In genomic region chr1:231329483-231329882, GRCh38 we compare ENCODE assay signal across 22 cellular contexts.
"Had no signal": no experiment of that assay in that cellular context is flagged by ENCODE, and none has a peak within 500 bp of the region (broad histone marks: within the 10 kb centered on the region; RNA-seq: fewer than 3 reads in every experiment).

No MANE protein-coding gene starts in this region.

- H3K27ac Mint-ChIP-seq: T-cell; T-helper 1 cell treated with Interleukin-12 subunit alpha and Interleukin-12 subunit beta and Interleukin-4 antibody, amounts not matched to agents 30 μg/mL and 1 μg/mL, for 36 hours had no signal

- H3K9ac ChIP-seq: SK-N-SH had no signal

- H3K27ac ChIP-seq: RWPE1 had no signal

- ATAC-seq: Panc1, PC-3, T-cell had no signal

- H3K9me3 Mint-ChIP-seq: T-helper 1 cell treated with Interleukin-12 subunit alpha and Interleukin-12 subunit beta and Interleukin-4 antibody, amounts not matched to agents 30 μg/mL and 1 μg/mL, for 36 hours had no signal

- H3K27me3 Mint-ChIP-seq: T-cell had no signal

- H3K9me3 ChIP-seq: SK-N-SH had no signal

- DNase-seq: KBM-7, MV-4-11, NCI-H1048, NCI-H1105, NCI-H1417, NCI-H1436 treated with DMSO at 0.1 percent for 48 hours, NCI-H1694 treated with DMSO at 0.1 percent for 48 hours, NCI-H1930, NCI-H2081, NCI-H2107, NCI-H2227 treated with DMSO at 0.1 percent for 48 hours, NCI-H524 treated with DMSO at 0.1 percent for 48 hours, NCI-H69, NCI-H774, PC-3, SHP77, SK-N-SH, SW 1271, T-cell had no signal

- H3K4me3 Mint-ChIP-seq: T-cell; T-helper 1 cell treated with Interleukin-12 subunit alpha and Interleukin-12 subunit beta and Interleukin-4 antibody, amounts not matched to agents 30 μg/mL and 1 μg/mL, for 36 hours had no signal

- H3K4me2 ChIP-seq: SK-N-SH had no signal
